ENCODE assay signal across 13 cellular contexts in the genomic region with DNA sequence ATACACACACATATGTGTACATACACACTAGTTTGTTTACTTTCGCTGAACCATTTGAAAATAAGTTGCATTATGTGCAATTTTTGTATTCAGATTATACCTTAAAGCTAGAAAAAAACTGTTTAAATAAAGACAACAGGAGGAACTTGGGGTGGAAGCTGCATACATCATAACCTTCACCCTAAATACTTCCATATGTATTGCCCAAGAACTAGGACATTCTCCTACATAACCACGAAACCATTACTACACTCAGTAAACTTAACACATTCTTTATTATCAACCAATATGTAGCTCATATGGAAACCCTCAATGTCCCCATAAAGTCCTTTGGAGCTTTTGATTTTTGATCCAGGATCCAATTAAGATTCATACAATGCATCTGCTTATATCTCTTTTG.
DNase-seq lines count a peak whose midpoint lies in the region; ATAC-seq and TF ChIP-seq lines count a peak whose summit lies in the region.
"Had no signal": no experiment of that assay in that cellular context is flagged by ENCODE, and none has a peak within 500 bp of the region (broad histone marks: within the 10 kb centered on the region; RNA-seq: fewer than 3 reads in every experiment).

No MANE protein-coding gene starts in this region.

- no peaks in the 10 kb centered on the region for H3K4me1 Mint-ChIP-seq in natural killer cell
- H3K4me1 Mint-ChIP-seq: CD4-positive, CD25-positive, alpha-beta regulatory T cell had no signal

- H3K9me3 Mint-ChIP-seq in natural killer cell: no peaks in the 10 kb centered on the region
- H3K9me3 Mint-ChIP-seq: CD4-positive, CD25-positive, alpha-beta regulatory T cell had no signal

- TF ChIP-seq CTCF in choroid plexus epithelial cell (conservative IDR thresholded peaks at IDR 0.05; ENCODE audit: low read depth, low read length): no peak
- no peak for TF ChIP-seq CTCF in natural killer cell (IDR thresholded peaks at IDR 0.05)

- DNase-seq in MV-4-11 (lab: John Stamatoyannopoulos, UW) (peak; percentile 57), choroid plexus epithelial cell (ENCODE audit: low read depth) (peak; percentile 33), fibroblast of the conjunctiva (ENCODE audit: low read depth) (peak; percentile 14), LoVo (ENCODE audit: low spot score) (no peak), HCEC 1CT (no peak), natural killer cell (no peak)
- DNase-seq: Calu3; CD4-positive, CD25-positive, alpha-beta regulatory T cell; DMS153; DMS79 treated with DMSO at 0.1 percent for 48 hours; EL; GM23248 had no signal

- intact Hi-C loops in natural killer cell (cut with micrococcal nuclease): no loop called here

- peaks cover 0 to 10% of the 10 kb centered on the region in 2 donors for H3K27me3 Mint-ChIP-seq in natural killer cell (ENCODE audit: low read depth in 2 of 2)
- H3K27me3 Mint-ChIP-seq: CD4-positive, CD25-positive, alpha-beta regulatory T cell had no signal

- H3K36me3 Mint-ChIP-seq in natural killer cell: no peaks in the 10 kb centered on the region

- no peak for ATAC-seq in natural killer cell

- H3K4me3 ChIP-seq in choroid plexus epithelial cell (ENCODE audit: low read depth, low read length): no peak overlapping the region
- H3K4me3 ChIP-seq: BLaER1 treated with 17β-estradiol and CSF1 and Interleukin-3, amounts not matched to agents 10 nM and 100 nM; GM23248 had no signal

- H3K27ac Mint-ChIP-seq in natural killer cell: no peak overlapping the region
- H3K27ac Mint-ChIP-seq: CD4-positive, CD25-positive, alpha-beta regulatory T cell had no signal

- H3K4me3 Mint-ChIP-seq in natural killer cell: no peak overlapping the region
- H3K4me3 Mint-ChIP-seq: CD4-positive, CD25-positive, alpha-beta regulatory T cell had no signal

Comparison
In these comparisons a context has a peak if more than half of its experiments do, and no peak if none do; other contexts are left out.
1. DNase-seq: peak in MV-4-11 (single experiment), choroid plexus epithelial cell (single experiment) and fibroblast of the conjunctiva (single experiment); none in LoVo (single experiment), HCEC 1CT (single experiment) and natural killer cell (single experiment).